27 cellular contexts compared by ENCODE assay signal in the genomic region with DNA sequence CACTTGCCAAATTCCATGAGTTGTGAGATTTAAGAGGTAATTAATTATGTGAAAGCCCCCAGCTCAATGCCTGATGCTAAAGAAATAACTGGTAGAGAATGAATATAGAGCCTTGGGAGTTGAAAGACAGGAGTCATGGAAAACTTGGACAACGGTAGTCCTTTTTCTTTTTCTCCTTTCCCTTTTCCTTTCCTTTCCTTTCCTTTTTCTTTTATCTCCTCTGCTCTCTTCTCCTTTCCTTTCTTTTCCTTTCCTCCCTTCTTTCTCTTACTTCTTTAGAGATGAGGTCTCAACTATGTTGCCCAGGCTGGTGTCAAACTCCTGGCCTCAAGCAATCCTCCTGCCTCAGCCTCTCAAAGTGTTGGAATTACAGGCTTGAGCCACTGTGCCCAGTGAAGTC. TPM values are rescaled to one million over a fixed set of nuclear protein-coding genes. Genes with fewer than 3 reads are reported as not detected.
"Had no signal": no experiment of that assay in that cellular context is flagged by ENCODE, and none has a peak within 500 bp of the region (broad histone marks: within the 10 kb centered on the region; RNA-seq: fewer than 3 reads in every experiment).

No MANE protein-coding gene starts in this region.

- H3K27me3 ChIP-seq: right atrium auricular region, right lobe of liver, tibial nerve, vagina had no signal

- H3K9me3 Mint-ChIP-seq: nephron; neural crest cell; stimulated activated memory B cell treated with anti-CD40 and anti-IgM and Interleukin-4, amounts not matched to agents 10 μg/mL and 1 μg/mL and 100 μg/mL, for 72 hours; stimulated activated naive CD8-positive, alpha-beta T cell treated with anti-CD3 and anti-CD28 coated beads, Interleukin-15, amount 100 ng/mL, for 72 hours; type B pancreatic cell had no signal

- H3K4me1 Mint-ChIP-seq: naive thymus-derived CD8-positive, alpha-beta T cell; stimulated activated memory B cell treated with anti-CD40 and anti-IgM and Interleukin-4, amounts not matched to agents 10 μg/mL and 1 μg/mL and 100 μg/mL, for 72 hours; stimulated activated naive CD8-positive, alpha-beta T cell treated with anti-CD3 and anti-CD28 coated beads, Interleukin-15, amount 100 ng/mL, for 72 hours had no signal

- H3K4me3 Mint-ChIP-seq: naive thymus-derived CD8-positive, alpha-beta T cell; nephron; neural crest cell; stimulated activated memory B cell treated with anti-CD40 and anti-IgM and Interleukin-4, amounts not matched to agents 10 μg/mL and 1 μg/mL and 100 μg/mL, for 72 hours; stimulated activated naive CD8-positive, alpha-beta T cell treated with anti-CD3 and anti-CD28 coated beads, Interleukin-15, amount 100 ng/mL, for 72 hours; type B pancreatic cell had no signal

- H3K27ac Mint-ChIP-seq: nephron; progenitor cell of endocrine pancreas; stimulated activated memory B cell treated with anti-CD40 and anti-IgM and Interleukin-4, amounts not matched to agents 10 μg/mL and 1 μg/mL and 100 μg/mL, for 72 hours; stimulated activated naive CD8-positive, alpha-beta T cell treated with anti-CD3 and anti-CD28 coated beads, Interleukin-15, amount 100 ng/mL, for 72 hours; type B pancreatic cell had no signal

- H3K36me3 Mint-ChIP-seq: naive thymus-derived CD8-positive, alpha-beta T cell; stimulated activated memory B cell treated with anti-CD40 and anti-IgM and Interleukin-4, amounts not matched to agents 10 μg/mL and 1 μg/mL and 100 μg/mL, for 72 hours; type B pancreatic cell had no signal

- H3K9me3 ChIP-seq: left ventricle myocardium inferior, right atrium auricular region, right lobe of liver, tibial nerve, vagina had no signal

- H3K4me1 ChIP-seq: right lobe of liver had no signal

- H3K27ac ChIP-seq: left ventricle myocardium inferior, parathyroid adenoma, right atrium auricular region, right lobe of liver, tibial nerve, vagina had no signal

- H3K4me2 ChIP-seq: smooth muscle cell had no signal

- H3K36me3 ChIP-seq: left ventricle myocardium inferior, right atrium auricular region, right lobe of liver, tibial nerve, vagina had no signal

- DNase-seq: hypothalamus; islet precursor cell; left ventricle myocardium inferior; mesendoderm; naive thymus-derived CD8-positive, alpha-beta T cell; nucleus accumbens; right lobe of liver; stimulated activated CD4-positive, alpha-beta T cell treated with anti-CD3 and anti-CD28 coated beads, Interleukin-1b, Interleukin-23, amount 100 ng/mL, for 48 hours; stimulated activated CD4-positive, alpha-beta T cell treated with anti-CD3 and anti-CD28 coated beads, Interleukin-2, amount 100 ng/mL, for 48 hours; stimulated activated CD4-positive, alpha-beta T cell treated with anti-CD3 and anti-CD28 coated beads, Interleukin-4, amount 100 ng/mL, for 4 hours; stimulated activated CD8-positive, alpha-beta memory T cell treated with anti-CD3 and anti-CD28 coated beads, Interleukin-4, amount 100 ng/mL, for 48 hours; stimulated activated naive CD4-positive, alpha-beta T cell treated with Interleukin-2 at 50 U/mL for 16 hours; stimulated activated naive CD8-positive, alpha-beta T cell treated with anti-CD3 and anti-CD28 coated beads, Interleukin-15, amount 100 ng/mL, for 72 hours; substantia nigra had no signal

- H3K4me3 ChIP-seq: left ventricle myocardium inferior, lung, right atrium auricular region, right lobe of liver, smooth muscle cell, tibial nerve, vagina had no signal

- ATAC-seq: naive thymus-derived CD8-positive, alpha-beta T cell; right lobe of liver; stimulated activated memory B cell treated with anti-CD40 and anti-IgM and Interleukin-4, amounts not matched to agents 10 μg/mL and 1 μg/mL and 100 μg/mL, for 72 hours; stimulated activated naive CD8-positive, alpha-beta T cell treated with anti-CD3 and anti-CD28 coated beads, Interleukin-15, amount 100 ng/mL, for 72 hours had no signal

- H3K9ac ChIP-seq: parathyroid adenoma had no signal

RNA-seq across cellular contexts. Expression of a gene that starts 26.6 kb away (rescaled TPM):
- total RNA-seq: kidney epithelial cell; left ventricle myocardium inferior; naive thymus-derived CD8-positive, alpha-beta T cell; neural crest cell; progenitor cell of endocrine pancreas; skeletal muscle tissue; smooth muscle cell had no signal
- polyA plus RNA-seq: naive thymus-derived CD8-positive, alpha-beta T cell had no signal
